In genomic region chr6:33588894-33589293, GRCh38 we compare ENCODE assay signal across 1 cellular context.
TF ChIP-seq lines count a peak whose summit lies in the region.

No MANE protein-coding gene starts in this region.

TF ChIP-seq in HCT116, 20 proteins besides CTCF, POLR2A, EP300 and RAD21 (continued from another document):
- no peak for TF ChIP-seq MAX (IDR thresholded peaks at IDR 0.05)
- TF ChIP-seq ZFX (IDR thresholded peaks at IDR 0.05) = no peak
- no peak for TF ChIP-seq SRF (IDR thresholded peaks at IDR 0.05; ENCODE audit: low read depth)
- no peak for TF ChIP-seq REST (IDR thresholded peaks at IDR 0.05; ENCODE audit: low read depth)
